In the genomic region with DNA sequence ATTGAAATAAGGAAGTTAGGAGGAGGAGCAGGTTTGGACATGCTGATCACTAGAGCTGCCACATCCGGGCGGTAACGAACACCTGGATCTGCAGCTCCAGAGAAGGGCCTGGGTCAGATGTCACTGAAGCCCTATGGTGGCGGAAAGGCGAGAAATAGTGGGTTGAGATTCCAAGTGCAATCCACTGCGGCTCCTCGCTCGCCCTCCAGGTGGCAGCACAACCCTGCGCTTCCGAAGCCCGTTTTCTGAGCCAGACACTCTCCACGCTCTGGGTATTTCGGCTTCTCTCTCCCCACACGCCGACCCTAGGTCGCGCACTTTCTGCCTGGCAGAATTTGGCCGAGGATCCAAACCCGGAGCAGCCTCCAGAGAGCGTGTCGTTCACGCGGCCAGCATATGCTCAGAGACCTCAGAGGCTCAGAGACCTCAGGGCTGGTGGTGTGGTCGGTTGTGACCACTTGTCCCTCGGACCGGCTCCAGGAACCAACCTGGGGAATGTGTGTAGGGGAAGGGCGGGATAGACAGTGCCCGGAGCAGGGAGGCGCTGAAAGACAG, we compare ENCODE assay signal across 8 cellular contexts.
DNase-seq lines count a peak whose midpoint lies in the region; ATAC-seq lines count a peak whose summit lies in the region.

No MANE protein-coding gene starts in this region.

- peak overlapping the region; percentile 77 for H3K4me3 Mint-ChIP-seq in central memory CD8-positive, alpha-beta T cell

- no peaks in the 10 kb centered on the region for H3K9me3 Mint-ChIP-seq in central memory CD8-positive, alpha-beta T cell

- DNase-seq in NCI-H2227 (lab: John Stamatoyannopoulos, UW; ENCODE audit: unreplicated experiment) (peak; percentile 80), islet precursor cell (peak; percentile 96), cortex of kidney (lab: John Stamatoyannopoulos, UW) (no peak)
- peak; percentile 76 for DNase-seq in activated CD4-positive, CD25-positive, alpha-beta regulatory T cell treated with anti-CD3 and anti-CD28 coated beads, Interleukin-2, amount 50 U/mL, for 72 hours
- DNase-seq in central memory CD8-positive, alpha-beta T cell (ENCODE audit: low spot score in 2 of 2), result peak; percentile 38 to 80
- DNase-seq in stimulated activated CD4-positive, alpha-beta T cell treated with anti-CD3 and anti-CD28 coated beads, Interleukin-12 subunit alpha, Interleukin-12 subunit beta, amount 100 ng/mL, for 48 hours (ENCODE audit: low read depth in 2 of 3, low spot score in 1 of 3), result peak; percentile 77 to 86 (median 78)

- peaks cover 31% of the 10 kb centered on the region for H3K27me3 Mint-ChIP-seq in central memory CD8-positive, alpha-beta T cell

- peak; percentile 56 for ATAC-seq in HG03045 (IDR thresholded peaks at IDR 0.05; ENCODE audit: unreplicated experiment)
- peak; percentile 91 for ATAC-seq in central memory CD8-positive, alpha-beta T cell (replicated peaks; ENCODE audit: extremely low read depth, poor library complexity, severe bottlenecking)

- no peak overlapping the region for H3K27ac Mint-ChIP-seq in central memory CD8-positive, alpha-beta T cell (ENCODE audit: low read depth)

- peaks cover 2% of the 10 kb centered on the region for H3K36me3 Mint-ChIP-seq in central memory CD8-positive, alpha-beta T cell (ENCODE audit: insufficient read depth)

- H3K4me1 Mint-ChIP-seq in central memory CD8-positive, alpha-beta T cell, result peaks cover 13% of the 10 kb centered on the region

- H3K4me3 ChIP-seq in GM08714 (ENCODE audit: low read length), result peak overlapping the region; percentile 26; the same call in 1 of the 2 replicates
